ENCODE assay signal across 8 cellular contexts in genomic region chr1:39387452-39387851, GRCh38.
A peak's percentile ranks its signal among the peaks of the same experiment; 100 is the strongest.
DNase-seq lines count a peak whose midpoint lies in the region; ATAC-seq and TF ChIP-seq lines count a peak whose summit lies in the region.

No MANE protein-coding gene starts in this region.

- H3K9ac ChIP-seq in HUES6 (ENCODE audit: low read length): no peak overlapping the region

- H3K9me3 ChIP-seq in HUES6 (ENCODE audit: control insufficient read depth, insufficient read depth, low read depth, low read length): no peaks in the 10 kb centered on the region
- no peaks in the 10 kb centered on the region for H3K9me3 ChIP-seq in mesodermal cell (ENCODE audit: control insufficient read depth, low read length)

- H3K36me3 ChIP-seq in HUES6 (ENCODE audit: control insufficient read depth, insufficient read depth, low read length) (peaks cover 71% of the 10 kb centered on the region), mesodermal cell (ENCODE audit: control insufficient read depth, insufficient read depth, low read length) (peaks cover 80% of the 10 kb centered on the region)

- 92 to 95% methylated on average over 4 of the region's 4 CpGs for WGBS in mesodermal cell (ENCODE audit: insufficient coverage in 2 of 2), 2 experiments

- H3K9me3 Mint-ChIP-seq in brain: no peaks in the 10 kb centered on the region

- H3K27ac ChIP-seq in C4-2B (no peak overlapping the region), HUES6 (ENCODE audit: low read depth, low read length) (peak overlapping the region; percentile 54; the same call in 1 of the 2 replicates), mesodermal cell (ENCODE audit: low read depth, low read length, severe bottlenecking) (peak overlapping the region; percentile 90)

- H3K4me1 ChIP-seq in HUES6 (ENCODE audit: control insufficient read depth, insufficient read depth, low read length) (peaks cover 16% of the 10 kb centered on the region), mesodermal cell (ENCODE audit: control insufficient read depth, insufficient read depth, low read length, poor library complexity, severe bottlenecking) (peaks cover 55% of the 10 kb centered on the region)

- H3K36me3 Mint-ChIP-seq in brain: peaks cover 80% of the 10 kb centered on the region

- TF ChIP-seq CTCF in C4-2B (conservative IDR thresholded peaks at IDR 0.05) (peak; percentile 32), brain (conservative IDR thresholded peaks at IDR 0.05) (no peak)

- peak overlapping the region in 3 of 5 experiments; percentile 37 to 92 (median 54) for H3K27ac Mint-ChIP-seq in brain

- peaks cover 26% of the 10 kb centered on the region for H3K4me1 Mint-ChIP-seq in brain

- H3K27me3 ChIP-seq in HUES6 (ENCODE audit: control insufficient read depth, insufficient read depth, low read length): no peaks in the 10 kb centered on the region

- H3K4me3 Mint-ChIP-seq in brain: no peak overlapping the region

- ATAC-seq in HG03108 (IDR thresholded peaks at IDR 0.05; ENCODE audit: unreplicated experiment): no peak

- DNase-seq in pons (ENCODE audit: low spot score) (no peak), Kasumi-1 (lab: John Stamatoyannopoulos, UW) (no peak)
- DNase-seq in stimulated activated CD4-positive, alpha-beta T cell treated with anti-CD3 and anti-CD28 coated beads, Interleukin-2, amount 100 ng/mL, for 48 hours: no peak

- no peak overlapping the region for H3K4me3 ChIP-seq in HUES6 (ENCODE audit: low read depth, low read length)
- H3K4me3 ChIP-seq in mesodermal cell (ENCODE audit: extremely low read depth, insufficient read depth, low read length, poor library complexity, severe bottlenecking): no peak overlapping the region

- no peaks in the 10 kb centered on the region for H3K27me3 Mint-ChIP-seq in brain
